ENCODE assay signal across 16 cellular contexts in the genomic region with DNA sequence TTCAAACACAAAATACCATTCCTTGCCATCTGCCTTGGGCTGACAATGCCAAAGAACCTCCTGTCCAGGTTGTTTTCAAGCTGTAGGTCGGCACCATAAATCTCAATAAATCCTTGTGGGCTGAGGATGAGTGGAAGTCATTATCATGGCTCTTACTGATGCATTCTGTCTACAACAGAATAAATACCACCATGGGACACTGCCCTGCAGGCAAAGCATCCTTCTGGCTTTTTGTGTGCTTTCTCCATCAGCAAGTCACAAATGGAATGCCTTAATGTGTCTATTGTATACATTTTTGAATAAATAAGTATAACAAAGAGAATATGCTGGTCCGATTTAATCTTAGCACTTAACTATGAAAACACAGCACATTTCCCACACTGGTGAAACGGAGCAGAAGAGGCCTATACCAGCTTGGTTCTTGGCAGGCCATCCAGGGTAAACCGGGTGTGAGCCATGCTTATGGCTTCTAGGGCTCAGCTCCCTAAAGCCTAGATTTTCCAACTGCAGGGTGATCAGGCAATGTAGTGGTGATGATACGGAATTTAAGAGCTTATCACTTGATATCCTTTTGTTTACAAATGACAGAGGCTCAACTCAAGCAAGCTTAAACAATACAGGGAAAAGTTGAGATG.
DNase-seq lines count a peak whose midpoint lies in the region; TF ChIP-seq lines count a peak whose summit lies in the region.
"Had no signal": no experiment of that assay in that cellular context is flagged by ENCODE, and none has a peak within 500 bp of the region (broad histone marks: within the 10 kb centered on the region; RNA-seq: fewer than 3 reads in every experiment).

No MANE protein-coding gene starts in this region.

- H3K27ac ChIP-seq in breast epithelium (no peak overlapping the region), hepatocyte (peak overlapping the region; percentile 56), smooth muscle cell (ENCODE audit: low read depth) (no peak overlapping the region)
- H3K27ac ChIP-seq: KMS-11, PC-9 had no signal

- no peaks in the 10 kb centered on the region for H3K27me3 Mint-ChIP-seq in MCF 10A (ENCODE audit: insufficient read depth, unreplicated experiment)
- H3K27me3 Mint-ChIP-seq: CD4-positive, alpha-beta memory T cell had no signal

- no peak overlapping the region for H3K4me3 Mint-ChIP-seq in MCF 10A (ENCODE audit: unreplicated experiment)
- H3K4me3 Mint-ChIP-seq: CD4-positive, alpha-beta memory T cell had no signal

- H3K9me3 ChIP-seq in breast epithelium, result peaks cover 0 to under 1% of the 10 kb centered on the region in 2 donors
- no peaks in the 10 kb centered on the region for H3K9me3 ChIP-seq in hepatocyte (ENCODE audit: low read depth)
- H3K9me3 ChIP-seq in smooth muscle cell (replicated peaks; ENCODE audit: low read depth), result no peaks in the 10 kb centered on the region

- WGBS in hepatocyte (ENCODE audit: low lambda C conversion rate, missing lambda C conversion rate), result 65% methylated on average over 5 of the region's 5 CpGs
- 81% methylated on average over 5 of the region's 5 CpGs for WGBS in smooth muscle cell (ENCODE audit: low lambda C conversion rate)

- peaks cover 34% of the 10 kb centered on the region for H3K4me1 Mint-ChIP-seq in MCF 10A (ENCODE audit: insufficient read depth, unreplicated experiment)
- H3K4me1 Mint-ChIP-seq: CD4-positive, alpha-beta memory T cell had no signal

- no peak overlapping the region for H2AFZ ChIP-seq in hepatocyte
- H2AFZ ChIP-seq in smooth muscle cell (ENCODE audit: low read depth), result no peak overlapping the region
- H2AFZ ChIP-seq: PC-9 had no signal

- POLR2A ChIA-PET in MCF 10A (lab: Yijun Ruan, JAX), result interaction anchor here (0.8 to 1.1 kb wide), 2 partner anchors 16 to 608 kb away, joined by 3 to 4 read pairs; no protein-coding TSS in a partner anchor

- H3K36me3 ChIP-seq in breast epithelium (no peaks in the 10 kb centered on the region), hepatocyte (replicated peaks; ENCODE audit: insufficient read depth, low read depth) (no peaks in the 10 kb centered on the region), smooth muscle cell (ENCODE audit: low read depth) (no peaks in the 10 kb centered on the region)

- H3K9me2 ChIP-seq in hepatocyte (replicated peaks; ENCODE audit: insufficient read depth), result no peaks in the 10 kb centered on the region

- no peak for TF ChIP-seq POLR2A in breast epithelium (IDR thresholded peaks at IDR 0.05)

- CTCF ChIA-PET in MCF 10A (lab: Yijun Ruan, JAX), result interaction anchor here (0.6 to 1.0 kb wide), 3 partner anchors 14 to 263 kb away, joined by 3 to 5 read pairs (median 3); no protein-coding TSS in a partner anchor

- H3F3A ChIP-seq in smooth muscle cell (ENCODE audit: low read depth), result peaks cover under 1% of the 10 kb centered on the region

- H3K79me2 ChIP-seq in hepatocyte, result no peaks in the 10 kb centered on the region
- no peaks in the 10 kb centered on the region for H3K79me2 ChIP-seq in smooth muscle cell (ENCODE audit: low read depth)

- H4K20me1 ChIP-seq in hepatocyte (ENCODE audit: insufficient read depth, poor library complexity, severe bottlenecking), result no peaks in the 10 kb centered on the region
- H4K20me1 ChIP-seq in smooth muscle cell (ENCODE audit: low read depth), result no peaks in the 10 kb centered on the region

- H3K9ac ChIP-seq in smooth muscle cell (ENCODE audit: low read depth), result no peak overlapping the region
- H3K9ac ChIP-seq: KMS-11 had no signal

- H3K9me3 Mint-ChIP-seq in MCF 10A (ENCODE audit: unreplicated experiment), result no peaks in the 10 kb centered on the region

- H3K4me1 ChIP-seq in breast epithelium, result no peaks in the 10 kb centered on the region
- no peaks in the 10 kb centered on the region for H3K4me1 ChIP-seq in hepatocyte (ENCODE audit: insufficient read depth)
- peaks cover 3% of the 10 kb centered on the region for H3K4me1 ChIP-seq in smooth muscle cell (ENCODE audit: low read depth)

- H3K27ac Mint-ChIP-seq in MCF 10A (ENCODE audit: low read depth, unreplicated experiment), result peak overlapping the region; percentile 81
- H3K27ac Mint-ChIP-seq: CD4-positive, alpha-beta memory T cell had no signal

- H3K4me3 ChIP-seq in breast epithelium, result no peak overlapping the region
- no peak overlapping the region for H3K4me3 ChIP-seq in hepatocyte
- H3K4me3 ChIP-seq in smooth muscle cell, result no peak overlapping the region
- H3K4me3 ChIP-seq: PC-9 had no signal

- no TSS peak for BruUV-seq in MCF 10A (replicated peaks; lab: Mats Ljungman, UMichigan)

- DNase-seq in MCF 10A (ENCODE audit: unreplicated experiment) (no peak), breast epithelium (ENCODE audit: low spot score in 2 of 2) (no peak), RPMI7951 (ENCODE audit: low read depth) (peak; percentile 70), hepatocyte (ENCODE audit: low spot score) (no peak), smooth muscle cell (lab: John Stamatoyannopoulos, UW; ENCODE audit: unreplicated experiment) (no peak), activated gamma-delta T cell (lab: John Stamatoyannopoulos, UW) (no peak)
- DNase-seq in stimulated activated CD4-positive, alpha-beta T cell treated with anti-CD3 and anti-CD28 coated beads, Interleukin-2, amount 100 ng/mL, for 24 hours, result no peak
- no peak for DNase-seq in activated naive CD4-positive, alpha-beta T cell (lab: John Stamatoyannopoulos, UW)
- DNase-seq: 8988T; Calu3; CD4-positive, alpha-beta memory T cell; NCI-H1092 treated with DMSO at 0.1 percent for 48 hours; NCI-H1694; NCI-H226; PC-9 had no signal

- TF ChIP-seq CTCF in MCF 10A (IDR thresholded peaks at IDR 0.05; ENCODE audit: unreplicated experiment) (no peak), breast epithelium (IDR thresholded peaks at IDR 0.05) (no peak), hepatocyte (IDR thresholded peaks at IDR 0.05; ENCODE audit: poor library complexity) (no peak), smooth muscle cell (IDR thresholded peaks at IDR 0.05; ENCODE audit: borderline replicate concordance, insufficient read depth, poor library complexity, severe bottlenecking) (no peak)

- no peaks in the 10 kb centered on the region for H3K27me3 ChIP-seq in breast epithelium
- no peaks in the 10 kb centered on the region for H3K27me3 ChIP-seq in hepatocyte
- H3K27me3 ChIP-seq in smooth muscle cell (ENCODE audit: low read depth), result no peaks in the 10 kb centered on the region

- H3K36me3 Mint-ChIP-seq in MCF 10A (ENCODE audit: insufficient read depth, unreplicated experiment), result peaks cover 10% of the 10 kb centered on the region
- H3K36me3 Mint-ChIP-seq: CD4-positive, alpha-beta memory T cell had no signal

- H3K4me2 ChIP-seq in hepatocyte (no peak overlapping the region), smooth muscle cell (no peak overlapping the region)
- H3K4me2 ChIP-seq: KMS-11, PC-9 had no signal

- intact Hi-C loops in MCF 10A (cut with micrococcal nuclease), result no loop called here
- intact Hi-C loops in breast epithelium (cut with DNase I; ENCODE audit: low total_unique reads), result no loop called here
